Comparison of ENCODE assay signal across 8 cellular contexts in the genomic region with DNA sequence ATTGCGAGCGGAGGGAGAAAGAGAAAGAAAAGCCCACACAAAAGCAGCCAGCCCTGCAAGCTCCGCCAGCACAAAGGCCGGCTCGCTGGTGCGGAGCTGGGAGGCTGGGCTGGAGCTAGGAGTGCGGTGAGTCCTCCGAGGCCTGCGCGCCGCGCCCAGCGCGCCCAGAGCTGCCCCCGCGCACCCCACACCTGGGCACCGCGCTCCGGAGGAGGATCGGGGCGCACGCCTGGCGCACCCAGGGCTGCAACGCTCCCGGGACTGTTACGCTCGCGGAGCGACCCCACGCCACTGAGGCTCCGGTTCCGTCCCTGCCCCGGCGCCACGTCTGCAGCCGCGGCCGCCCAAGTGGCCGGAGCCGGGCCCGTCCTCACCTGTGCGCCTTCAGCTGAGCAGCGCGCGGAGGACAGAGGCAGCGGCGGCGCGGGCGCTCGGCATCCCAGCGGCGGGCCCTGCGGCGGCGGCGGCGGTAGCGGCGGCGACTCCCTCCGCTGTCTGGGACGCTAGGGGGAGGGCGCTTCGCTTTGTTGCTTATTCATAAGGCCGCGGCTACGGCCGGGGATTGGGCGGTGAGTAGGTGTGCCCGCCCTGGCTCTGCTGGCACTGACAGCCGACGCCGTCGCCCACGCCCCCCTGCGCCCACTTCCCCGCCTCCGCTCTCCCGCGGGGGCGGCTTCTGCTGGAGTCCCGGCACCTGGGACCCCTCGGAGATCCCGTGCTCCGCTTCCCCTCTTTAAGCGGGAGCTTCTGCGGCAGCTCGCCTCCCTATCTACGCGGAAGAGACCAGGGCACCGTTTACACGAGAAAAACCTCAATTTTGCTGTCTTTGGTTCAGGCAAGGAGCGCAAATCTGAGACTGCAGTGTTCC. TPM values are rescaled to one million over a fixed set of nuclear protein-coding genes. Genes with fewer than 3 reads are reported as not detected.
DNase-seq lines count a peak whose midpoint lies in the region; ATAC-seq, FAIRE-seq and TF ChIP-seq lines count a peak whose summit lies in the region.

Gene ARMH4 (minus strand): TSS at position 513 of the 868 bp plus-strand sequence. CDS start 12,855 bp downstream, outside the sequence.

- peaks cover 23% of the 10 kb centered on the region for H3K27me3 ChIP-seq in keratinocyte (ENCODE audit: control insufficient read depth, extremely low read depth, insufficient read depth, low read length)

- H3K9me1 ChIP-seq in keratinocyte (ENCODE audit: control insufficient read depth, extremely low read depth, insufficient read depth, low read length), result no peaks in the 10 kb centered on the region

- H3K9me3 ChIP-seq in A549 (no peaks in the 10 kb centered on the region), keratinocyte (ENCODE audit: control insufficient read depth, low read depth, low read length) (no peaks in the 10 kb centered on the region)

- H3K9ac ChIP-seq in keratinocyte (ENCODE audit: control insufficient read depth, extremely low read depth, insufficient read depth, low read length), result peak within 1 kb of the TSS; percentile 46

- TF ChIP-seq POLR2A in A549 (IDR thresholded peaks at IDR 0.05; ENCODE audit: low read length), result no peak

- H3K4me3 ChIP-seq in A549 (peak within 1 kb of the TSS; percentile 73), keratinocyte (ENCODE audit: control insufficient read depth in 2 of 3, extremely low read depth in 1 of 3, insufficient read depth in 2 of 3, low read depth in 1 of 3, low read length in 3 of 3) (peak within 1 kb of the TSS; percentile 54 to 75 (median 72))

- H3K4me1 ChIP-seq in A549 (peaks cover 10% of the 10 kb centered on the region; the same call in 1 of the 3 replicates), keratinocyte (ENCODE audit: control insufficient read depth, extremely low read depth, insufficient read depth, low read length) (peaks cover 7% of the 10 kb centered on the region)

- dilution Hi-C loops in keratinocyte (cut with MboI; ENCODE audit: extremely low pct_ligation_motif_present, low sequenced_read_pairs), result no loop called here

- no peak for TF ChIP-seq RAD21 in A549 (conservative IDR thresholded peaks at IDR 0.05 in 1 of 2, IDR thresholded peaks at IDR 0.05 in 1 of 2)

- DNase-seq in A549 (ENCODE audit: low read depth in 1 of 2, low spot score in 1 of 2) (peak; percentile 73 to 76), NCI-H2196 (lab: John Stamatoyannopoulos, UW; ENCODE audit: unreplicated experiment) (peak; percentile 67), cerebellar cortex (ENCODE audit: low spot score) (peak; percentile 87), keratinocyte (ENCODE audit: low read depth, low spot score) (peak; percentile 11)
- peak; percentile 58 for DNase-seq in stimulated activated CD4-positive, alpha-beta T cell treated with anti-CD3 and anti-CD28 coated beads, Interleukin-12 subunit alpha, Interleukin-12 subunit beta, amount 100 ng/mL, for 4 hours

- WGBS in A549 (ENCODE audit: missing lambda C conversion rate), result under 1% methylated on average over 22 of the region's 94 CpGs

- H3K79me2 ChIP-seq in keratinocyte (ENCODE audit: control insufficient read depth, insufficient read depth, low read length), result no peaks in the 10 kb centered on the region

- POLR2A ChIA-PET in A549 (lab: Yijun Ruan, JAX), result interaction anchor here (0.6 kb wide), 1 partner anchor 101 kb away, joined by 3 read pairs; no protein-coding TSS in a partner anchor

- CTCF ChIA-PET in A549 (lab: Yijun Ruan, JAX), result interaction anchor here (0.6 to 1.4 kb wide), 5 partner anchors 9 to 41 kb away, joined by 3 to 4 read pairs (median 3); no protein-coding TSS in a partner anchor

- FAIRE-seq in A549 (lab: Jason Lieb, UNC) (no peak), keratinocyte (lab: Jason Lieb, UNC) (no peak)

- H3K36me3 ChIP-seq in keratinocyte (ENCODE audit: control insufficient read depth in 2 of 2, extremely low read depth in 1 of 2, insufficient read depth in 2 of 2, low read length in 2 of 2), result no peaks in the 10 kb centered on the region

- no peak for TF ChIP-seq CTCF in A549 (IDR thresholded peaks at IDR 0.05)
- no peak for TF ChIP-seq CTCF in keratinocyte (optimal IDR thresholded peaks at IDR 0.05 in 1 of 3, IDR thresholded peaks at IDR 0.05 in 1 of 3, conservative IDR thresholded peaks at IDR 0.05 in 1 of 3; ENCODE audit: extremely low read depth in 1 of 3, insufficient read depth in 2 of 3, low read length in 3 of 3)

- peak within 1 kb of the TSS; percentile 92 for H2AFZ ChIP-seq in keratinocyte (ENCODE audit: control insufficient read depth, low read length)

- no peaks in the 10 kb centered on the region for H4K20me1 ChIP-seq in keratinocyte (ENCODE audit: control insufficient read depth, extremely low read depth, insufficient read depth, low read length)

- peak within 1 kb of the TSS in 1 of 2 experiments; percentile 67; a peak in 3 of 6 replicates for H3K27ac ChIP-seq in A549
- H3K27ac ChIP-seq in keratinocyte (ENCODE audit: control insufficient read depth, insufficient read depth, low read length), result no peak within 1 kb of the TSS

- TF ChIP-seq EP300 in A549 (IDR thresholded peaks at IDR 0.05), result no peak

- peak; percentile 93 to 97 for ATAC-seq in A549
- peak; percentile 93 for ATAC-seq in GM18868 (IDR thresholded peaks at IDR 0.05; ENCODE audit: unreplicated experiment)
- ATAC-seq in HG03108 (IDR thresholded peaks at IDR 0.05; ENCODE audit: unreplicated experiment), result peak; percentile 82
- peak; percentile 86 to 91 for ATAC-seq in activated CD4-positive, CD25-positive, alpha-beta regulatory T cell treated with anti-CD3 and anti-CD28 coated beads, Interleukin-2, amount 50 U/mL, for 24 hours

- H3K4me2 ChIP-seq in A549 (peak within 1 kb of the TSS; percentile 99), keratinocyte (ENCODE audit: control insufficient read depth, extremely low read depth, insufficient read depth, low read depth, low read length) (peak within 1 kb of the TSS; percentile 81)

TF ChIP-seq in A549, 52 proteins besides CTCF, POLR2A, EP300 and RAD21 (continues in another document):
- TF ChIP-seq CHD4 (IDR thresholded peaks at IDR 0.05; ENCODE audit: borderline replicate concordance), result no peak
- TF ChIP-seq MAZ (IDR thresholded peaks at IDR 0.05; ENCODE audit: borderline replicate concordance, low read depth, low read length), result no peak
- no peak for TF ChIP-seq RCOR1 (IDR thresholded peaks at IDR 0.05; ENCODE audit: low read depth, low read length)
- no peak for TF ChIP-seq NPAS2 (CRISPR knock-in tag; IDR thresholded peaks at IDR 0.05; ENCODE audit: borderline replicate concordance)
- TF ChIP-seq PBX3 (IDR thresholded peaks at IDR 0.05), result no peak
- no peak for TF ChIP-seq JUNB (IDR thresholded peaks at IDR 0.05)
- no peak for TF ChIP-seq RFX5 (IDR thresholded peaks at IDR 0.05)
- TF ChIP-seq FOSL2 (IDR thresholded peaks at IDR 0.05), result no peak
- no peak for TF ChIP-seq FOSL2 (CRISPR knock-in tag; IDR thresholded peaks at IDR 0.05)
- no peak for TF ChIP-seq KDM5A (IDR thresholded peaks at IDR 0.05)
- no peak for TF ChIP-seq ZFP36 (IDR thresholded peaks at IDR 0.05; ENCODE audit: borderline replicate concordance, partially characterized antibody)
- no peak for TF ChIP-seq TP53 (CRISPR knock-in tag; IDR thresholded peaks at IDR 0.05)
- TF ChIP-seq SMC3 (IDR thresholded peaks at IDR 0.05), result no peak
- TF ChIP-seq KDM1A (IDR thresholded peaks at IDR 0.05; ENCODE audit: low read depth), result no peak
- no peak for TF ChIP-seq EHMT2 (IDR thresholded peaks at IDR 0.05; ENCODE audit: low read depth)
- no peak for TF ChIP-seq GATA3 (IDR thresholded peaks at IDR 0.05; ENCODE audit: borderline replicate concordance)

RNA-seq across cellular contexts. Expression of gene ARMH4, which starts in this region (rescaled TPM):
- polyA plus RNA-seq in A549 (2011; rRNA removed) (0.22 and 0.56 TPM in 2 replicates), A549 (2017; fragmentation: RNase III; extraction: RNeasy Plus Mini Kit Qiagen cat#74134 plus additional on column Dnase treatment) (0.15 to 0.77 TPM (median 0.59 TPM) in 3 replicates), keratinocyte (0.55 to 0.57 TPM (median 0.56 TPM) in 3 replicates)
- 0.12 and 0.16 TPM in 2 replicates for polyA plus RNA-seq in A549 (2012; cell fraction: cytosol; rRNA removed)
- polyA plus RNA-seq in A549 (2012; cell fraction: nucleus; rRNA removed), result 0.04 and 0.06 TPM in 2 replicates
- polyA minus RNA-seq in A549 (2011; rRNA and poly(A)+ RNA removed), result 6.5 and 109 TPM in 2 replicates
- 0.29 TPM for polyA plus RNA-seq in keratinocyte (2011; ENCODE audit: low read depth)
- polyA plus RNA-seq in keratinocyte (2011; cell fraction: cytosol; rRNA removed), result 0.15 and 0.16 TPM in 2 replicates
- polyA plus RNA-seq in keratinocyte (2011; cell fraction: nucleus; rRNA removed), result 0.64 and 1.0 TPM in 2 replicates
- 0.14 and 0.55 TPM in 2 replicates for polyA plus RNA-seq in keratinocyte (2012; ENCODE audit: low replicate concordance)
- polyA minus RNA-seq in keratinocyte, result 0.49 to 1.3 TPM (median 0.75 TPM) in 3 replicates
- polyA minus RNA-seq in keratinocyte (2011; cell fraction: cytosol; rRNA and poly(A)+ RNA removed), result not detected
- 21.2 and 24.5 TPM in 2 replicates for polyA minus RNA-seq in keratinocyte (2011; cell fraction: nucleus; rRNA and poly(A)+ RNA removed)

Comparison
In these comparisons a context has a peak if more than half of its experiments do, and no peak if none do; other contexts are left out.
1. DNase-seq: peak in every context shown above with its lines; median percentile 87 in cerebellar cortex; 74 in A549; 67 in NCI-H2196; 58 in stimulated activated CD4-positive, alpha-beta T cell treated with anti-CD3 and anti-CD28 coated beads, Interleukin-12 subunit alpha, Interleukin-12 subunit beta, amount 100 ng/mL, for 4 hours; 11 in keratinocyte.